Comparison of ENCODE assay signal across 23 cellular contexts in the genomic region with DNA sequence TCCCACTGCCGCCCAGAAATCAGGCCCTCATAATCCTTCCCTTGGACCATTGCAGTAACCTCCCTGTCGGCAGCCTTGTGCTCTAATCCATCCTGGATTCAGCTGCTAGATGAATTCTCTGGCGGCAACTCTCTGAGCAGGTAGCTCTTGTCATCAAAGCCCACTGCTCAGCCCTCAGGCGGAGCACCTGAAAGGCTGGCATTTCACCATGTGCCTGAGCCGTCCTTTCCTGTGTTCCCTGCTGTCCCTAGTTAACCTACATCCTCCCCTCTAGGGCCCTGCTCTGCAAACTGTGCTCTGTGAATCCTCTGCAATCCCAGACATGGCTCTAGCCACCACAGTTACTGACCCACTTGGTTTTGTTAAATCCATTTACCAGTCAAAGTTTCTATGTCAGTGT.
"Had no signal": no experiment of that assay in that cellular context is flagged by ENCODE, and none has a peak within 500 bp of the region (broad histone marks: within the 10 kb centered on the region; RNA-seq: fewer than 3 reads in every experiment).

No MANE protein-coding gene starts in this region.

- H3K27me3 ChIP-seq: SJSA1 had no signal

- H3K4me2 ChIP-seq: KMS-11 had no signal

- FAIRE-seq: HepG2, RCC 7860 had no signal

- DNase-seq: IMR-90, Kasumi-1, MM.1S, NCI-H1092 treated with DMSO at 0.1 percent for 48 hours, NCI-H146, NCI-H1694 treated with DMSO at 0.1 percent for 48 hours, NCI-H2029, NCI-H2081 treated with DMSO at 0.1 percent for 48 hours, NCI-H2171, NCI-H226, NCI-H446, NCI-H510A, NCI-H524 treated with DMSO at 0.1 percent for 48 hours, NCI-H69, NCI-H774, Right ventricle myocardium superior, RPMI8226, SIG-M5 had no signal

- H3K9ac ChIP-seq: KMS-11 had no signal

- H3K27ac ChIP-seq: KMS-11, SJSA1, SK-N-MC had no signal

- ATAC-seq: HepG2 had no signal

- H3K4me3 ChIP-seq: SJSA1, SK-N-MC had no signal

- H3K4me1 ChIP-seq: SJSA1 had no signal

- H3K9me3 ChIP-seq: SJSA1 had no signal

- H3K36me3 ChIP-seq: SJSA1 had no signal
